In the genomic region with DNA sequence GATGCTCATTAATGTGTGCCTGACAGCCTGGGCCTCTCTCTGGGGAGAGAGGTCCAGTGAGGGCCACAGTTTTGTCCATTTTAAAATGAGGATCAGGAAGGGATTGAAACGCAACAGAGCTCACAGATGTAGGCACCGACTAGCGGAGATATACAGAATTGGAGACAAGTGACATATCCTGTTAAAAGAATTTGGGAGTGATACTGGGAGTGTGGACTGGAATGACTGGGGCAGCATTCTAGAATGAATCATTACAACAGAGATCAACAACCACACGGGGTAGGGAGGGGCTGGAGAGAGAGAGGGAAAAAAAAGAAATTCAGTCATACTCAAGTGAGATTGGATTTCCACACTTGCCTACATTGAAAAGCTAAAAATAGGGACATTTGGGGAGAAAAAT, we compare ENCODE assay signal across 15 cellular contexts. TPM values are rescaled to one million over a fixed set of nuclear protein-coding genes. Genes with fewer than 3 reads are reported as not detected.
DNase-seq lines count a peak whose midpoint lies in the region; ATAC-seq and TF ChIP-seq lines count a peak whose summit lies in the region.
"Had no signal": no experiment of that assay in that cellular context is flagged by ENCODE, and none has a peak within 500 bp of the region (broad histone marks: within the 10 kb centered on the region; RNA-seq: fewer than 3 reads in every experiment).

No MANE protein-coding gene starts in this region.

- intact Hi-C loops in aorta (cut with DNase I): no loop called here

- H3K4me3 ChIP-seq in AG10803 (ENCODE audit: low read length) (no peak overlapping the region), astrocyte of the cerebellum (ENCODE audit: low read depth, low read length) (no peak overlapping the region), aorta (ENCODE audit: low read length in 2 of 2) (no peak overlapping the region)
- H3K4me3 ChIP-seq: SJCRH30 had no signal

- H3K27me3 ChIP-seq in aorta (ENCODE audit: control insufficient read depth in 1 of 2, insufficient read depth in 2 of 2, low read length in 1 of 2): no peaks in the 10 kb centered on the region
- H3K27me3 ChIP-seq: SJCRH30 had no signal

- no peaks in the 10 kb centered on the region for H3K9me3 ChIP-seq in aorta (ENCODE audit: control insufficient read depth, low read length)
- H3K9me3 ChIP-seq: SJCRH30 had no signal

- no peak overlapping the region for H3K27ac ChIP-seq in aorta (ENCODE audit: low read depth in 1 of 2, low read length in 2 of 2)
- H3K27ac ChIP-seq: SJCRH30 had no signal

- H3K4me1 ChIP-seq in aorta (ENCODE audit: control insufficient read depth in 1 of 2, insufficient read depth in 2 of 2, low read length in 2 of 2): no peaks in the 10 kb centered on the region
- H3K4me1 ChIP-seq: SJCRH30 had no signal

- TF ChIP-seq CTCF in AG10803 (conservative IDR thresholded peaks at IDR 0.05; ENCODE audit: low read length) (peak; percentile 39), astrocyte of the cerebellum (IDR thresholded peaks at IDR 0.05; ENCODE audit: low read depth, low read length, missing control alignments) (peak; percentile 6)

- H3K36me3 ChIP-seq in aorta (ENCODE audit: control insufficient read depth in 1 of 2, insufficient read depth in 2 of 2, low read length in 1 of 2): no peaks in the 10 kb centered on the region
- H3K36me3 ChIP-seq: SJCRH30 had no signal

- DNase-seq in AG10803 (ENCODE audit: low read depth) (peak; percentile 69), HS-27A (ENCODE audit: low read depth) (peak; percentile 7), astrocyte of the cerebellum (ENCODE audit: low read depth) (no peak), left kidney (ENCODE audit: low read depth, low spot score) (peak; percentile 46), aorta (no peak), putamen (ENCODE audit: low spot score) (no peak)
- DNase-seq: activated CD4-positive, alpha-beta T cell treated with anti-CD3 and anti-CD28 coated beads for 4 hours; cerebellar nuclear complex; NCI-H1092 treated with DMSO at 0.1 percent for 48 hours; nucleus accumbens; SJCRH30; stimulated activated CD4-positive, alpha-beta T cell treated with anti-CD3 and anti-CD28 coated beads, Interleukin-15, amount 100 ng/mL, for 24 hours; stimulated activated CD8-positive, alpha-beta memory T cell treated with anti-CD3 and anti-CD28 coated beads, Interleukin-4, amount 100 ng/mL, for 48 hours had no signal

- ATAC-seq in GM18498 (IDR thresholded peaks at IDR 0.05; ENCODE audit: unreplicated experiment) (no peak), aorta (ENCODE audit: low FRiP score) (no peak), HG03108 (IDR thresholded peaks at IDR 0.05; ENCODE audit: unreplicated experiment) (no peak)

- in situ Hi-C loops in astrocyte of the cerebellum (cut with HindIII; ENCODE audit: low sequenced_read_pairs): no loop called here

- 29 to 42% methylated on average over 4 of the region's 4 CpGs for WGBS in aorta, 2 donors

RNA-seq across cellular contexts. Expression of a gene that starts 2.5 kb away (rescaled TPM):
- total RNA-seq in aorta: 10 to 100 TPM; 10.2 to 19.4 TPM
- 1 to 10 TPM; 1.8 to 2.1 TPM for polyA plus RNA-seq in aorta

Comparison
In these comparisons a context has a peak if more than half of its experiments do, and no peak if none do; other contexts are left out.
1. DNase-seq: peak in AG10803 (single experiment), HS-27A (single experiment) and left kidney (single experiment); none in astrocyte of the cerebellum (single experiment), aorta (0 of 2) and putamen (single experiment).